ENCODE assay signal across 1 cellular context in the genomic region with DNA sequence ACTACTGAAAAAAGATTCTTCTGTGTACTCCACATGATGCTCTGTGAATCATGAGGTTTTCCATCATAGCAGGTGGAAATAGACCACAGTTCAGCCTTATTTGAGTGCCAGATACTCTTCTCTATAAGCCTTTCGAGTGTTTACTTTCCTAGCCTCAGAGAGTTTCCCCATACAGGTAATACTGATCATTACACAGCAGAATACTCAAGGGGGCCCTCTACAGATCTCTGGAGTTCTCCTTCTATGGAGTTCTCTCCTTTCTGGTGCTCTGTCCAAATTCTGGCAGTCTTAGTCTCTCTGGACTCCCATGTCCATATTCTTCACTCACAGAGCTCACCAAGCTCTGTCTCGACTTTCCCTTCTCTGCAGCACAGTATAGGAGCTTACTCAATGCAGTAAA.
TF ChIP-seq lines count a peak whose summit lies in the region.

No MANE protein-coding gene starts in this region.

TF ChIP-seq in HCT116, 20 proteins besides CTCF, POLR2A, EP300 and RAD21 (continued from another document):
- no peak for TF ChIP-seq YY1 (IDR thresholded peaks at IDR 0.05; ENCODE audit: extremely low read depth, insufficient replicate concordance, low read depth, low read length)
- no peak for TF ChIP-seq ZBTB33 (IDR thresholded peaks at IDR 0.05; ENCODE audit: extremely low read depth, insufficient replicate concordance, low read length)
TF ChIP-seq in HCT116: peak in this region for 0.
